Comparison of ENCODE assay signal across 8 cellular contexts in the genomic region with DNA sequence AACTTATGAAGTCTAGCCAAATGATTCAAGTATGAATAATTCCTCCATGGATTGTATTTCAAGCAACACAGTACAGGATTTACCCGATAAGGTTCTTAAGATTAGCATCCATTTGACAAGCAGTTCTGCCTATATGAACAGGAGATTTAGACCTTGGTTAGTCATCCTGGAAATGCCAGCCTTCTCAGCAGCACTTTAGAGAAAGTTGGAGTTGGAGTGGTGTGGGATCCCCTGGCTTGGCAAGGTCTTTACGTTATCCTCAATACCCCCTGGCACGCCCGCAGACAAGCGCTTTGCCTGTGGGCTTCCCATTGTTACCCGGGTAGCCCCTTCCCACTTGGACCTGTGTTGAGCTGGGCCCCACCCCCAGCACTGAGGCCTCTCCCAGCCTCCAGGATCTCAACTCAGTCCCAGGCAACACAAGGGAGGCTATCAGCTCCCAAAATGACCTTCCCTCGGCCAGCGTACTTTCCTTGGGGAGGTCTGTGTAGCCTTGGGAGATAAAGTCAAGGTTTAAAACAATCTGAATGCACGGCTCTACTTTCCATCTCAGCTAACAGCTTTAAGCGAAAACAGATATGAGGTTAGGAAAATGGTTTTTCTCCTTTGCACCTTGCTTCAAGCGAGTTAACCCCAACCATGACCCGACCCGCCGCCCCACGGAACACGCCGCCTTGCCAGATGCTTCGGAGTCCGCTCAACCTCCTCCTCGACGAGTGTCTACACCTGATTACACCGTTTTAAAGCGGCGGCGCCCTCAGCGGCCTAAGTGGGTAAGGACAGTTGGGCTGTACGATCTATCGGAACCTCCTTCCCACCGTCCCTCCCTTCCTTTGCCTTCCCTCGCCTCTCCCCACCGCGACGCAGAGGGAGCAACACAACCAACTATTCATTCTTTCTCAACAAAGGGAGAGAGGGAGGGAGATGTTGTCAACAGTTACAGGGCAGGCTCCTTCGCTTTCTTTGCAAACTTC. TPM values are rescaled to one million over a fixed set of nuclear protein-coding genes. Genes with fewer than 3 reads are reported as not detected.
A peak's percentile ranks its signal among the peaks of the same experiment; 100 is the strongest.
DNase-seq lines count a peak whose midpoint lies in the region; ATAC-seq and TF ChIP-seq lines count a peak whose summit lies in the region.

No MANE protein-coding gene starts in this region.

- 17 to 22% (median 18%) methylated on average over 28 to 34 of the region's 34 CpGs for WGBS in heart left ventricle, 4 donors

- H3K4me3 ChIP-seq in heart left ventricle (peak overlapping the region; percentile 74 to 96 (median 90)), osteoblast (ENCODE audit: insufficient read depth, low read length) (peak overlapping the region; percentile 74)

- intact Hi-C loops in CD14-positive monocyte (cut with micrococcal nuclease): no loop called here
- intact Hi-C loops in heart left ventricle (cut with DNase I): loop anchor here (1.0 to 5.0 kb wide), 10 partner anchors 22 to 232 kb away; a partner anchor contains a TSS

- H3K79me2 ChIP-seq in osteoblast (ENCODE audit: insufficient read depth, low read length): peaks cover 56% of the 10 kb centered on the region

- H3K27ac ChIP-seq in heart left ventricle (peak overlapping the region; percentile 84 to 94 (median 92)), osteoblast (ENCODE audit: low read depth, low read length) (peak overlapping the region; percentile 37)

- H3K9me3 ChIP-seq in heart left ventricle: no peaks in the 10 kb centered on the region
- H3K9me3 ChIP-seq in osteoblast (ENCODE audit: low read depth, low read length): no peaks in the 10 kb centered on the region

- peaks cover 3 to 12% of the 10 kb centered on the region in 2 donors for H3K36me3 Mint-ChIP-seq in CD14-positive monocyte

- H3K27me3 ChIP-seq in heart left ventricle: no peaks in the 10 kb centered on the region
- no peaks in the 10 kb centered on the region for H3K27me3 ChIP-seq in osteoblast (ENCODE audit: insufficient read depth, low read length)

- TF ChIP-seq POLR2A in heart left ventricle (IDR thresholded peaks at IDR 0.05): peak in 1 of 2 donors; percentile 41

- peak overlapping the region in 1 of 7 donors; percentile 70 for H3K27ac Mint-ChIP-seq in CD14-positive monocyte

- H3K36me3 ChIP-seq in heart left ventricle (peaks cover 0 to 3% (median 0%) of the 10 kb centered on the region in 9 donors), osteoblast (ENCODE audit: insufficient read depth, low read length) (peaks cover 4% of the 10 kb centered on the region)

- peaks cover 11% of the 10 kb centered on the region for H3K4me1 Mint-ChIP-seq in CD14-positive monocyte

- peak overlapping the region; percentile 94 for H3K4me2 ChIP-seq in osteoblast (ENCODE audit: insufficient read depth, low read length)

- TF ChIP-seq CTCF in CD14-positive monocyte (IDR thresholded peaks at IDR 0.05) (peak; percentile 62), heart left ventricle (IDR thresholded peaks at IDR 0.05) (peak; percentile 40 to 73 (median 58)), osteoblast (IDR thresholded peaks at IDR 0.05; ENCODE audit: extremely low read depth, low read depth, low read length) (peak; percentile 52)

- peaks cover 35 to 48% (median 38%) of the 10 kb centered on the region in 3 donors for H3K27me3 Mint-ChIP-seq in CD14-positive monocyte (ENCODE audit: low read depth in 3 of 3)

- peaks cover 0 to 4% (median 0%) of the 10 kb centered on the region in 7 donors for H3K9me3 Mint-ChIP-seq in CD14-positive monocyte

- H4K20me1 ChIP-seq in osteoblast (ENCODE audit: insufficient read depth, low read length): peaks cover 38% of the 10 kb centered on the region

- ATAC-seq in GM18870 (IDR thresholded peaks at IDR 0.05; ENCODE audit: unreplicated experiment): peak; percentile 65
- ATAC-seq in HG03095 (IDR thresholded peaks at IDR 0.05; ENCODE audit: unreplicated experiment): peak; percentile 57
- peak; percentile 89 to 91 (median 90) for ATAC-seq in heart left ventricle

- DNase-seq in CD14-positive monocyte (ENCODE audit: low spot score) (peak; percentile 72), NOMO-1 treated with dmso at 0.1 percent for 144 hours (lab: John Stamatoyannopoulos, UW; ENCODE audit: unreplicated experiment) (peak; percentile 28), amniotic epithelial cell (ENCODE audit: low read depth) (peak; percentile 93), heart left ventricle (peak; percentile 80 to 91 (median 85)), osteoblast (ENCODE audit: insufficient read length, low spot score, missing footprints) (peak; percentile 97), NCI-H2081 (lab: John Stamatoyannopoulos, UW) (no peak)

- H3K4me1 ChIP-seq in heart left ventricle: peaks cover 0 to 59% (median 38%) of the 10 kb centered on the region in 12 donors
- H3K4me1 ChIP-seq in osteoblast (ENCODE audit: insufficient read depth, low read length): peaks cover 42% of the 10 kb centered on the region

- H3K4me3 Mint-ChIP-seq in CD14-positive monocyte: peak overlapping the region; percentile 90 to 98

- peak overlapping the region; percentile 73 for H2AFZ ChIP-seq in osteoblast (ENCODE audit: low read length)

RNA-seq across cellular contexts. Expression of a gene that starts 1.2 kb away (rescaled TPM):
- polyA plus RNA-seq in CD14-positive monocyte (under 1 TPM in 1 of 2 donors, not detected in 1; 0.05 TPM), heart left ventricle (1 to 10 TPM; 6.4 to 7.4 TPM)
- total RNA-seq in heart left ventricle (10 to 100 TPM in 8 of 9 donors, 1 to 10 TPM in 1; 7.5 to 25.0 (median 17.3) TPM), osteoblast (34.0 and 37.1 TPM in 2 replicates)

Comparison
In these comparisons a context has a peak if more than half of its experiments do, and no peak if none do; other contexts are left out.
1. DNase-seq: peak in CD14-positive monocyte (single experiment), NOMO-1 treated with dmso at 0.1 percent for 144 hours (single experiment), amniotic epithelial cell (single experiment), heart left ventricle (5 of 5) and osteoblast (single experiment); none in NCI-H2081 (0 of 2).
2. intact Hi-C loops: an anchor here in heart left ventricle (1.0 to 5.0 kb wide); none called in CD14-positive monocyte.
3. Peak in every context shown above with its lines, with median percentiles within 50 percentile points of each other: CTCF ChIP-seq and ATAC-seq.